9 cellular contexts compared by ENCODE assay signal in the genomic region with DNA sequence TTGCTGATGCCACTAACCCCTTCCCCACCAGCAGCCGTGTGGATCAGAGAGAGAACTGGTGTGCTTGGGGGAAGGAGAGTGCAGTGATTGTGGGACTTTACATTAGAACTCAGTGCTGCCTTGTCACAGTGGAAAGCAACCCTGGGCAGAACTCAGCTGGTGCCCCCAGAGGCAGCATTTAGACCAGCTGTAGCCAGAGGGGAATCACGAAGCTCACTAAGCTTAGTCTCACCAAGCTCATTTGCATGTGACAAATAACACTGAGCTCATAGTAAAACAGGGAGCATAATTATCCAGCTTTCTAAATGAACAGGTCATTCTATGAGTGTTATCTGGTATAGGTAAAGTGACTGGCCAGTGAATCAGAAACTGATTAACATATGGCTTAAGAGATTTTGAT. TPM values are rescaled to one million over a fixed set of nuclear protein-coding genes. Genes with fewer than 3 reads are reported as not detected.
DNase-seq lines count a peak whose midpoint lies in the region; ATAC-seq and TF ChIP-seq lines count a peak whose summit lies in the region.
"Had no signal": no experiment of that assay in that cellular context is flagged by ENCODE, and none has a peak within 500 bp of the region (broad histone marks: within the 10 kb centered on the region; RNA-seq: fewer than 3 reads in every experiment).

No MANE protein-coding gene starts in this region.

- TF ChIP-seq CTCF in OCI-LY1 (IDR thresholded peaks at IDR 0.05; ENCODE audit: low read length), result peak; percentile 23; the same call in 1 of the 2 replicates

- no peak overlapping the region for H3K4me3 ChIP-seq in OCI-LY1 (ENCODE audit: low read depth, low read length, poor library complexity, severe bottlenecking)
- H3K4me3 ChIP-seq: BLaER1 had no signal

- H3K36me3 Mint-ChIP-seq in activated naive CD4-positive, alpha-beta T cell treated with anti-CD3 and anti-CD28 coated beads for 36 hours (ENCODE audit: low read depth), result peaks cover 11% of the 10 kb centered on the region

- H3K36me3 ChIP-seq in OCI-LY1 (ENCODE audit: insufficient read depth, low read length), result no peaks in the 10 kb centered on the region
- H3K36me3 ChIP-seq: BLaER1 had no signal

- CTCF ChIA-PET in activated naive CD4-positive, alpha-beta T cell treated with anti-CD3 and anti-CD28 coated beads for 36 hours (lab: Charles Lee), result interaction anchor here (0.8 to 2.8 kb wide), 5 partner anchors 10 to 25 kb away, joined by 3 to 14 read pairs (median 6); partner anchors contain the start of gene SMAP2

- peaks cover 6% of the 10 kb centered on the region for H3K9me3 Mint-ChIP-seq in activated naive CD4-positive, alpha-beta T cell treated with anti-CD3 and anti-CD28 coated beads for 36 hours

- no peaks in the 10 kb centered on the region for H4K20me1 ChIP-seq in OCI-LY1 (ENCODE audit: insufficient read depth, low read length)
- H4K20me1 ChIP-seq: BLaER1 had no signal

- no peak overlapping the region for H3K4me2 ChIP-seq in OCI-LY1 (ENCODE audit: low read length)
- H3K4me2 ChIP-seq: BLaER1 had no signal

- no peak overlapping the region for H2AFZ ChIP-seq in OCI-LY1 (ENCODE audit: low read length)

- no peaks in the 10 kb centered on the region for H3K9me3 ChIP-seq in OCI-LY1 (ENCODE audit: low read length)

- no peak overlapping the region for H3K9ac ChIP-seq in OCI-LY1 (ENCODE audit: low read length)
- H3K9ac ChIP-seq: BLaER1 had no signal

- no peaks in the 10 kb centered on the region for H3K27me3 ChIP-seq in OCI-LY1 (ENCODE audit: insufficient read depth, low read length)
- H3K27me3 ChIP-seq: BLaER1 had no signal

- DNase-seq in activated naive CD4-positive, alpha-beta T cell treated with anti-CD3 and anti-CD28 coated beads for 36 hours, result peak; percentile 75
- DNase-seq in activated naive CD4-positive, alpha-beta T cell treated with Interleukin-2 at 50 U/mL for 16 hours, result no peak
- DNase-seq in stimulated activated naive CD8-positive, alpha-beta T cell treated with anti-CD3 and anti-CD28 coated beads, Interleukin-15, Interleukin-2, amounts not matched to agents 100 U/mL and 50 U/mL, for 24 hours, result peak; percentile 43
- no peak for DNase-seq in glomerular visceral epithelial cell (ENCODE audit: extremely low spot score)
- no peak for DNase-seq in hypothalamus (lab: John Stamatoyannopoulos, UW)
- DNase-seq in Right ventricle myocardium inferior (ENCODE audit: missing footprints), result no peak

- peak overlapping the region; percentile 10 for H3K27ac Mint-ChIP-seq in activated naive CD4-positive, alpha-beta T cell treated with anti-CD3 and anti-CD28 coated beads for 36 hours

- peak; percentile 84 for ATAC-seq in HG02588 (IDR thresholded peaks at IDR 0.05; ENCODE audit: unreplicated experiment)
- peak; percentile 97 for ATAC-seq in stimulated activated naive CD8-positive, alpha-beta T cell treated with anti-CD3 and anti-CD28 coated beads, Interleukin-15, Interleukin-2, amounts not matched to agents 100 U/mL and 50 U/mL, for 24 hours
- ATAC-seq in Right ventricle myocardium inferior, result no peak

- peaks cover 14% of the 10 kb centered on the region for H3K4me1 Mint-ChIP-seq in activated naive CD4-positive, alpha-beta T cell treated with anti-CD3 and anti-CD28 coated beads for 36 hours (ENCODE audit: low read depth)

- no peaks in the 10 kb centered on the region for H3K9me2 ChIP-seq in OCI-LY1 (ENCODE audit: low read depth, low read length)

- intact Hi-C loops in activated naive CD4-positive, alpha-beta T cell treated with anti-CD3 and anti-CD28 coated beads for 36 hours (cut with micrococcal nuclease), result no loop called here
- intact Hi-C loops in Right ventricle myocardium inferior (cut with DNase I), result no loop called here

- no peaks in the 10 kb centered on the region for H3F3A ChIP-seq in OCI-LY1 (ENCODE audit: insufficient read depth, low read length)

- H3K4me3 Mint-ChIP-seq in activated naive CD4-positive, alpha-beta T cell treated with anti-CD3 and anti-CD28 coated beads for 36 hours, result no peak overlapping the region

- no peaks in the 10 kb centered on the region for H3K27me3 Mint-ChIP-seq in activated naive CD4-positive, alpha-beta T cell treated with anti-CD3 and anti-CD28 coated beads for 36 hours (ENCODE audit: low read depth)

- H3K27ac ChIP-seq in OCI-LY1 (ENCODE audit: low read depth, low read length, poor library complexity, severe bottlenecking), result no peak overlapping the region
- H3K27ac ChIP-seq: BLaER1 had no signal

- peaks cover 5% of the 10 kb centered on the region for H3K4me1 ChIP-seq in OCI-LY1 (ENCODE audit: insufficient read depth, low read length, severe bottlenecking)
- H3K4me1 ChIP-seq: BLaER1 had no signal

- H3K79me2 ChIP-seq in OCI-LY1 (ENCODE audit: insufficient read depth, low read length), result no peaks in the 10 kb centered on the region

RNA-seq across cellular contexts. Expression of gene SMAP2, which starts 9.8 kb away (rescaled TPM):
- 100 to 1,000 TPM; 390 to 391 TPM for total RNA-seq in activated naive CD4-positive, alpha-beta T cell treated with anti-CD3 and anti-CD28 coated beads for 36 hours
- 16.3 TPM for total RNA-seq in Right ventricle myocardium inferior

RNA-seq across cellular contexts. Expression of gene COL9A2, which starts 46.6 kb away (rescaled TPM):
- 1 to 10 TPM; 6.2 to 6.8 TPM for total RNA-seq in activated naive CD4-positive, alpha-beta T cell treated with anti-CD3 and anti-CD28 coated beads for 36 hours
- 0.24 TPM for total RNA-seq in Right ventricle myocardium inferior

Comparison
In these comparisons a context has a peak if more than half of its experiments do, and no peak if none do; other contexts are left out.
1. DNase-seq: peak in activated naive CD4-positive, alpha-beta T cell treated with anti-CD3 and anti-CD28 coated beads for 36 hours (single experiment) and stimulated activated naive CD8-positive, alpha-beta T cell treated with anti-CD3 and anti-CD28 coated beads, Interleukin-15, Interleukin-2, amounts not matched to agents 100 U/mL and 50 U/mL, for 24 hours (single experiment); none in activated naive CD4-positive, alpha-beta T cell treated with Interleukin-2 at 50 U/mL for 16 hours (single experiment), glomerular visceral epithelial cell (single experiment), hypothalamus (0 of 51) and Right ventricle myocardium inferior (single experiment).
2. RNA of gene SMAP2, which starts 9.8 kb away (total RNA-seq): 390 to 391 TPM in activated naive CD4-positive, alpha-beta T cell treated with anti-CD3 and anti-CD28 coated beads for 36 hours; 16.3 TPM in Right ventricle myocardium inferior (single experiment); every median in the first group is over 10 times any median in the second.